1 cellular context compared by ENCODE assay signal in genomic region chr17:39639566-39640458, GRCh38.
TF ChIP-seq lines count a peak whose summit lies in the region.

No MANE protein-coding gene starts in this region.

TF ChIP-seq in IMR-90, 13 proteins besides CTCF, POLR2A, EP300 and RAD21:
- TF ChIP-seq MAZ (IDR thresholded peaks at IDR 0.05; ENCODE audit: borderline replicate concordance, low read depth, low read length) (no peak), SMC3 (IDR thresholded peaks at IDR 0.05; ENCODE audit: low read depth, low read length) (no peak), CEBPB (IDR thresholded peaks at IDR 0.05; ENCODE audit: low read depth, low read length) (no peak), RFX5 (IDR thresholded peaks at IDR 0.05; ENCODE audit: low read depth, low read length) (no peak), FOS (IDR thresholded peaks at IDR 0.05; ENCODE audit: low read depth, low read length) (no peak), MXI1 (IDR thresholded peaks at IDR 0.05; ENCODE audit: borderline replicate concordance, low read depth, low read length) (no peak), BHLHE40 (IDR thresholded peaks at IDR 0.05; ENCODE audit: low read depth, low read length) (no peak), RCOR1 (IDR thresholded peaks at IDR 0.05; ENCODE audit: insufficient replicate concordance, low read length) (no peak), NFE2L2 (IDR thresholded peaks at IDR 0.05; ENCODE audit: low read depth, low read length) (no peak), CHD1 (IDR thresholded peaks at IDR 0.05; ENCODE audit: low read depth, low read length) (no peak), ELK1 (IDR thresholded peaks at IDR 0.05; ENCODE audit: borderline replicate concordance, low read depth, low read length) (no peak), MAFK (IDR thresholded peaks at IDR 0.05; ENCODE audit: low read depth, low read length) (no peak)
- TF ChIP-seq, protein P1, sequence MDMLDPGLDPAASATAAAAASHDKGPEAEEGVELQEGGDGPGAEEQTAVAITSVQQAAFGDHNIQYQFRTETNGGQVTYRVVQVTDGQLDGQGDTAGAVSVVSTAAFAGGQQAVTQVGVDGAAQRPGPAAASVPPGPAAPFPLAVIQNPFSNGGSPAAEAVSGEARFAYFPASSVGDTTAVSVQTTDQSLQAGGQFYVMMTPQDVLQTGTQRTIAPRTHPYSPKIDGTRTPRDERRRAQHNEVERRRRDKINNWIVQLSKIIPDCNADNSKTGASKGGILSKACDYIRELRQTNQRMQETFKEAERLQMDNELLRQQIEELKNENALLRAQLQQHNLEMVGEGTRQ (IDR thresholded peaks at IDR 0.05; ENCODE audit: low read depth, low read length): no peak
TF ChIP-seq in IMR-90: peak in this region for 0.
